In the genomic region with DNA sequence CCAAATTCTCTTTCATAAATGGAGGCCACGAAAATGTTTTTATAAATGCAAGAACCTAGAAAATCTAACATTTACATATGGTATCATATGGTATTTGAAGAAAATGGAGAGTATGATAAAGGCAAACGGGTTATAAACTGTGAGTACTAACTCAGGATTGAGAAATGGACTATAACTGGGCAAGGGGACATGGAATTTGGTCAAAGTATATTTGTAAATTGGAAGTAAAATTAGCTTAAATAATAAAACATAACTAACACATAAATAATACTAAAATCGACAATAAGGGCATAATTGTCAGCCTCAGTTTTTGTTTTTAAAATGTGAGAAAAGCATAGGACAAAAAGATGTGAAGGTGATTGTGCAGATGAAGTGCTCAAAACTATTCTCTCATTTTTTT, we compare ENCODE assay signal across 10 cellular contexts.
"Had no signal": no experiment of that assay in that cellular context is flagged by ENCODE, and none has a peak within 500 bp of the region (broad histone marks: within the 10 kb centered on the region; RNA-seq: fewer than 3 reads in every experiment).

No MANE protein-coding gene starts in this region.

- H3K27ac Mint-ChIP-seq: IgD-negative memory B cell had no signal

- H3K4me1 Mint-ChIP-seq: IgD-negative memory B cell had no signal

- H3K27me3 Mint-ChIP-seq: IgD-negative memory B cell had no signal

- ATAC-seq: HepG2 had no signal

- DNase-seq: IMR-90, Karpas-422, Kasumi-1, KBM-7, KG1 had no signal

- H3K9ac ChIP-seq: KMS-11 had no signal

- H3K36me3 Mint-ChIP-seq: IgD-negative memory B cell had no signal

- H3K4me3 Mint-ChIP-seq: IgD-negative memory B cell had no signal

- H3K27ac ChIP-seq: HL-60, KMS-11 had no signal

- FAIRE-seq: HepG2, HTR-8/SVneo had no signal

- H3K4me2 ChIP-seq: KMS-11 had no signal
